In genomic region chr14:89027097-89027740, GRCh38 we compare ENCODE assay signal across 8 cellular contexts.
A peak's percentile ranks its signal among the peaks of the same experiment; 100 is the strongest.
DNase-seq lines count a peak whose midpoint lies in the region; ATAC-seq and TF ChIP-seq lines count a peak whose summit lies in the region.

No MANE protein-coding gene starts in this region.

- H3K9me3 ChIP-seq in gastroesophageal sphincter = no peaks in the 10 kb centered on the region
- H3K9me3 ChIP-seq in neural progenitor cell (ENCODE audit: low read depth) = no peaks in the 10 kb centered on the region
- H3K9me3 ChIP-seq in subcutaneous abdominal adipose tissue (ENCODE audit: control insufficient read depth in 5 of 5, low read length in 5 of 5) = peaks cover 0 to 11% (median 8%) of the 10 kb centered on the region in 5 donors

- H3K4me1 Mint-ChIP-seq in neural progenitor cell = no peaks in the 10 kb centered on the region

- H3K4me3 Mint-ChIP-seq in neural progenitor cell = peak overlapping the region; percentile 85

- DNase-seq in 8988T (peak; percentile 83), NOMO-1 treated with DMSO at 0.1 percent for 48 hours (lab: John Stamatoyannopoulos, UW; ENCODE audit: unreplicated experiment) (peak; percentile 28), neural progenitor cell (ENCODE audit: low spot score) (peak; percentile 84)
- DNase-seq in activated effector memory CD4-positive, alpha-beta T cell treated with anti-CD3 and anti-CD28 coated beads, Interleukin-2, amount 50 U/mL, for 16 hours = peak; percentile 85

- peaks cover 49% of the 10 kb centered on the region for H3K27me3 ChIP-seq in gastroesophageal sphincter
- H3K27me3 ChIP-seq in neural progenitor cell = peaks cover 66% of the 10 kb centered on the region
- H3K27me3 ChIP-seq in subcutaneous abdominal adipose tissue (ENCODE audit: control insufficient read depth in 5 of 5, insufficient read depth in 4 of 5, low read length in 5 of 5) = peaks cover 0 to 7% (median 5%) of the 10 kb centered on the region in 5 donors

- no peaks in the 10 kb centered on the region for H3K79me2 ChIP-seq in neural progenitor cell (ENCODE audit: low read depth)

- WGBS in gastroesophageal sphincter (ENCODE audit: low coverage in 1 of 2), 2 donors = no CpG with 5 or more reads among the region's 68 CpGs

- H3F3A ChIP-seq in neural progenitor cell (ENCODE audit: low read depth) = no peaks in the 10 kb centered on the region

- TF ChIP-seq EP300 in gastroesophageal sphincter (IDR thresholded peaks at IDR 0.05) = no peak

- peaks cover 16% of the 10 kb centered on the region for H3K27me3 Mint-ChIP-seq in neural progenitor cell (ENCODE audit: insufficient read depth, low read depth)

- H3K27ac Mint-ChIP-seq in neural progenitor cell = no peak overlapping the region

- peak overlapping the region; percentile 96 for H3K4me2 ChIP-seq in neural progenitor cell

- H3K36me3 ChIP-seq in gastroesophageal sphincter = no peaks in the 10 kb centered on the region
- no peaks in the 10 kb centered on the region for H3K36me3 ChIP-seq in neural progenitor cell
- no peaks in the 10 kb centered on the region for H3K36me3 ChIP-seq in subcutaneous abdominal adipose tissue (ENCODE audit: control insufficient read depth in 5 of 5, insufficient read depth in 5 of 5, low read length in 5 of 5)

- TF ChIP-seq CTCF in gastroesophageal sphincter (IDR thresholded peaks at IDR 0.05) = peak; percentile 90 to 99 (median 94)
- peak; percentile 92 for TF ChIP-seq CTCF in neural progenitor cell (IDR thresholded peaks at IDR 0.05)

- peak overlapping the region in 1 of 4 donors; percentile 58 for H3K27ac ChIP-seq in gastroesophageal sphincter
- H3K27ac ChIP-seq in neural progenitor cell = no peak overlapping the region
- H3K27ac ChIP-seq in subcutaneous abdominal adipose tissue (ENCODE audit: low read depth, low read length) = no peak overlapping the region

- ATAC-seq in GM18511 (IDR thresholded peaks at IDR 0.05; ENCODE audit: unreplicated experiment) (peak; percentile 91), HG03025 (IDR thresholded peaks at IDR 0.05; ENCODE audit: low FRiP score, unreplicated experiment) (peak; percentile 67), gastroesophageal sphincter (peak; percentile 77)

- peak overlapping the region; percentile 47 to 62 for H3K4me3 ChIP-seq in gastroesophageal sphincter
- peak overlapping the region; percentile 69 for H3K4me3 ChIP-seq in neural progenitor cell
- H3K4me3 ChIP-seq in subcutaneous abdominal adipose tissue (ENCODE audit: low read depth in 1 of 5, low read length in 5 of 5) = peak overlapping the region; percentile 59 to 66 (median 64)

- no peak overlapping the region for H3K9ac ChIP-seq in neural progenitor cell
- H3K9ac ChIP-seq in subcutaneous abdominal adipose tissue (ENCODE audit: low read length in 5 of 5) = peak overlapping the region in 2 of 5 donors; percentile 32 to 66

- H2AFZ ChIP-seq in neural progenitor cell (replicated peaks) = peak overlapping the region; percentile 97

- TF ChIP-seq POLR2A in gastroesophageal sphincter (IDR thresholded peaks at IDR 0.05) = no peak

- H3K4me1 ChIP-seq in gastroesophageal sphincter = peaks cover 0 to 14% (median 13%) of the 10 kb centered on the region in 3 donors
- no peaks in the 10 kb centered on the region for H3K4me1 ChIP-seq in neural progenitor cell
- peaks cover 2 to 30% (median 24%) of the 10 kb centered on the region in 5 donors for H3K4me1 ChIP-seq in subcutaneous abdominal adipose tissue (ENCODE audit: control insufficient read depth in 5 of 5, insufficient read depth in 5 of 5, low read length in 5 of 5)

- H4K20me1 ChIP-seq in neural progenitor cell (ENCODE audit: low read depth) = no peaks in the 10 kb centered on the region

- peaks cover 2% of the 10 kb centered on the region for H3K36me3 Mint-ChIP-seq in neural progenitor cell

- H3K9me3 Mint-ChIP-seq in neural progenitor cell = peaks cover 2% of the 10 kb centered on the region

Comparison
In these comparisons a context has a peak if more than half of its experiments do, and no peak if none do; other contexts are left out.
1. DNase-seq: peak in every context shown above with its lines; median percentile 85 in activated effector memory CD4-positive, alpha-beta T cell treated with anti-CD3 and anti-CD28 coated beads, Interleukin-2, amount 50 U/mL, for 16 hours; 84 in neural progenitor cell; 83 in 8988T; 28 in NOMO-1 treated with DMSO at 0.1 percent for 48 hours.